ENCODE assay signal across 30 cellular contexts in the genomic region with DNA sequence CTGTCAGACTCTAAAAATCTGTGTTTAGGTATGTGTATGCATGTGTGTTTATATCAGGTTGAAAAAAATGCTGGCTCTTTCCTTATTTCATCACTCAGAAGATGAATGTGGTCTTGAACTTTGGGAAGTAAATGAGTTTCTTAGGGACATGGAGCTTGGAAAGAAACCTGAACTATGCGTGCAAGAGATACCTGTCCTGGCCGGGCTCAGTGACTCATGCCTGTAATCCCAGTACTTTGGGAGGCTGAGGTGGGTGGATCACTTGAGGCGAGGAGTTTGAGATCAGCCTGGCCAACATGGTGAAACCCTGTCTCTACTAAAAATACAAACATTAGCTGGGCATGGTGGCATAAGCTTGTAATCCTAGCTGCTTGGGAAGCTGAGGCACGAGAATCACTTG. TPM values are rescaled to one million over a fixed set of nuclear protein-coding genes. Genes with fewer than 3 reads are reported as not detected.
"Had no signal": no experiment of that assay in that cellular context is flagged by ENCODE, and none has a peak within 500 bp of the region (broad histone marks: within the 10 kb centered on the region; RNA-seq: fewer than 3 reads in every experiment).

No MANE protein-coding gene starts in this region.

- H3K36me3 ChIP-seq: esophagus squamous epithelium, prostate gland, right atrium auricular region, stomach, thyroid gland, vagina had no signal

- H3K9me3 Mint-ChIP-seq: mesothelial cell of epicardium; nephron progenitor cell; stimulated activated effector memory CD8-positive, alpha-beta T cell treated with anti-CD3 and anti-CD28 coated beads, Interleukin-12 subunit alpha, Interleukin-12 subunit beta, amount 100 ng/mL, for 72 hours had no signal

- H3K27ac ChIP-seq: coronary artery, esophagus squamous epithelium, prostate gland, right atrium auricular region, stomach, thyroid gland, vagina had no signal

- H3K27ac Mint-ChIP-seq: mesothelial cell of epicardium; naive B cell; nephron progenitor cell; stimulated activated effector memory CD8-positive, alpha-beta T cell treated with anti-CD3 and anti-CD28 coated beads, Interleukin-12 subunit alpha, Interleukin-12 subunit beta, amount 100 ng/mL, for 72 hours had no signal

- ATAC-seq: left lobe of liver; mucosa of descending colon; sciatic nerve; stimulated activated effector memory CD8-positive, alpha-beta T cell treated with anti-CD3 and anti-CD28 coated beads, Interleukin-12 subunit alpha, Interleukin-12 subunit beta, amount 100 ng/mL, for 72 hours had no signal

- H3K27me3 ChIP-seq: right atrium auricular region, thyroid gland had no signal

- DNase-seq: dermis blood vessel endothelial cell; effector memory CD4-positive, alpha-beta T cell; erythroblast; esophagus squamous epithelium; head of caudate nucleus; kidney; mesenchymal stem cell; mucosa of descending colon; naive B cell; nephron progenitor cell; nucleus accumbens; stimulated activated CD4-positive, alpha-beta T cell treated with anti-CD3 and anti-CD28 coated beads, Interleukin-2, amount 100 ng/mL, for 24 hours; stimulated activated CD4-positive, alpha-beta T cell treated with anti-CD3 and anti-CD28 coated beads, Interleukin-4, amount 100 ng/mL, for 24 hours; stimulated activated naive CD4-positive, alpha-beta T cell treated with Interleukin-2 at 50 U/mL for 16 hours; stomach; thyroid gland; trophoblast cell had no signal

- H3K4me3 Mint-ChIP-seq: mesothelial cell of epicardium; naive B cell; nephron progenitor cell; stimulated activated effector memory CD8-positive, alpha-beta T cell treated with anti-CD3 and anti-CD28 coated beads, Interleukin-12 subunit alpha, Interleukin-12 subunit beta, amount 100 ng/mL, for 72 hours had no signal

- H3K4me3 ChIP-seq: coronary artery, esophagus squamous epithelium, lung, mucosa of descending colon, prostate gland, right atrium auricular region, smooth muscle cell, stomach, thyroid gland, vagina had no signal

- H3K36me3 Mint-ChIP-seq: mesothelial cell of epicardium; stimulated activated effector memory CD8-positive, alpha-beta T cell treated with anti-CD3 and anti-CD28 coated beads, Interleukin-12 subunit alpha, Interleukin-12 subunit beta, amount 100 ng/mL, for 72 hours had no signal

- H3K9me3 ChIP-seq: esophagus squamous epithelium, mucosa of descending colon, prostate gland, right atrium auricular region, stomach, thyroid gland, vagina had no signal

RNA-seq across cellular contexts. Expression of a gene that starts 4.4 kb away (rescaled TPM):
- total RNA-seq: dermis blood vessel endothelial cell, endothelial cell of umbilical vein, left lobe of liver, liver, mesothelial cell of epicardium, osteocyte, smooth muscle cell, vagina had no signal
